Comparison of ENCODE assay signal across 1 cellular context in genomic region chr6:108742041-108742440, GRCh38.
A peak's percentile ranks its signal among the peaks of the same experiment; 100 is the strongest.
TF ChIP-seq lines count a peak whose summit lies in the region.

No MANE protein-coding gene starts in this region.

TF ChIP-seq in IMR-90, 13 proteins besides CTCF, POLR2A, EP300 and RAD21:
- TF ChIP-seq CHD1 (IDR thresholded peaks at IDR 0.05; ENCODE audit: low read depth, low read length) (no peak), NFE2L2 (IDR thresholded peaks at IDR 0.05; ENCODE audit: low read depth, low read length) (peak; percentile 28; the same call in 1 of the 2 replicates), FOS (IDR thresholded peaks at IDR 0.05; ENCODE audit: low read depth, low read length) (no peak)
